9 cellular contexts compared by ENCODE assay signal in the genomic region with DNA sequence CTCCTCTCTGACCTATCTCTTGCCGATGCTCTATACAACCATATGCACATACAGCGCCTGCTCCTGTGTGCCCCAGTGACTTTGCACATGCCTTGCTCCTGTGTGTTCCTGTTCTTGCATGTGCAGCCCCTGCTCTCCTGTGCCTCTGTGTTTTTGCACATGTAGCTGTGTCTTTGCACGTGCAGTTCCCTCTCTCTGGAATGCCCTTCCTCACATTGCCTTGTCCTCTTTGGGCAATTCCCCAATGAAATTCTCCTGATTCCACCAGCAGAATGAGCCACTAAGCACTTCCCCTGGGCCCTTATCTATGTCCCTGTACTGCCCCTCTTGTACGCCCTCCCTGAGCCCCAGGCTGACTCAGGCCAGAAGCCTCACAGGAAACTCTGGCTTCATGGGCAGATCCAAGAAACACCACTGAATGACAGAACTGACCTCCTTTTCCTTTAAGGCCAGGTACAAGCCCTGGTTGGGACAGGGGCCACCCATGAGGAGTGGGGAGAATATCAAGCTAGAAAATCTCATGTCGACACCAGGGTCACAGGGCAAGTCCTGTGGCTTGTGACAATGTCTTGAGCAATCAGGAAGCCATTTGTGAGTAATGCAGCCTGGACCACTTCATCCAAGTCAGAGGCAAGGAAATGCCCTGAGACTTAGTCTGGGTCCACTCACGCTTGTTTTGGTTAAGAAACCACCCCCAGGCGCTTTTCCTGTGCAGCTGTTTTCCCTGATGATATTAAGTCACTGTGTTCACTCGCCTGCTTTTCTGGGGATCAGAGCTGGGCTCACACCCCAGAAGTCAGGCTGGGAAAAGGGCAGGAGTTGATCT. TPM values are rescaled to one million over a fixed set of nuclear protein-coding genes. Genes with fewer than 3 reads are reported as not detected.
DNase-seq lines count a peak whose midpoint lies in the region; ATAC-seq and TF ChIP-seq lines count a peak whose summit lies in the region.
"Had no signal": no experiment of that assay in that cellular context is flagged by ENCODE, and none has a peak within 500 bp of the region (broad histone marks: within the 10 kb centered on the region; RNA-seq: fewer than 3 reads in every experiment).

No MANE protein-coding gene starts in this region.

- H3K27me3 Mint-ChIP-seq in natural killer cell treated with Interleukin-12 subunit alpha and Interleukin-12 subunit beta and Interleukin-15 and Interleukin-18, amount 100 ng/mL, for 72 hours: peaks cover 27 to 31% of the 10 kb centered on the region in 2 donors
- H3K27me3 Mint-ChIP-seq in natural killer cell (ENCODE audit: low read depth in 2 of 2): peaks cover 27 to 31% of the 10 kb centered on the region in 2 donors

- H3K27me3 ChIP-seq in brain microvascular endothelial cell (replicated peaks): no peaks in the 10 kb centered on the region

- peak overlapping the region; percentile 60 for H3K4me3 Mint-ChIP-seq in natural killer cell treated with Interleukin-12 subunit alpha and Interleukin-12 subunit beta and Interleukin-15 and Interleukin-18, amount 100 ng/mL, for 72 hours
- no peak overlapping the region for H3K4me3 Mint-ChIP-seq in natural killer cell
- H3K4me3 Mint-ChIP-seq in stimulated activated effector memory CD8-positive, alpha-beta T cell treated with anti-CD3 and anti-CD28 coated beads, Interleukin-12 subunit alpha, Interleukin-12 subunit beta, amount 100 ng/mL, for 72 hours: no peak overlapping the region
- H3K4me3 Mint-ChIP-seq: CD8-positive, alpha-beta T cell had no signal

- in situ Hi-C loops in brain microvascular endothelial cell (cut with HindIII; ENCODE audit: low pct_ligation_motif_present, low sequenced_read_pairs): no loop called here

- peak; percentile 64 to 82 for ATAC-seq in natural killer cell treated with Interleukin-12 subunit alpha and Interleukin-12 subunit beta and Interleukin-15 and Interleukin-18, amount 100 ng/mL, for 72 hours
- ATAC-seq in natural killer cell (no peak), left lobe of liver (no peak), GM19395 (IDR thresholded peaks at IDR 0.05; ENCODE audit: unreplicated experiment) (no peak)
- no peak for ATAC-seq in stimulated activated effector memory CD8-positive, alpha-beta T cell treated with anti-CD3 and anti-CD28 coated beads, Interleukin-12 subunit alpha, Interleukin-12 subunit beta, amount 100 ng/mL, for 72 hours
- ATAC-seq: CD8-positive, alpha-beta T cell had no signal

- peaks cover 10 to 23% of the 10 kb centered on the region in 2 donors for H3K4me1 Mint-ChIP-seq in natural killer cell treated with Interleukin-12 subunit alpha and Interleukin-12 subunit beta and Interleukin-15 and Interleukin-18, amount 100 ng/mL, for 72 hours (ENCODE audit: low read depth in 2 of 2)
- peaks cover 0 to 5% of the 10 kb centered on the region in 2 donors for H3K4me1 Mint-ChIP-seq in natural killer cell
- H3K4me1 Mint-ChIP-seq in stimulated activated effector memory CD8-positive, alpha-beta T cell treated with anti-CD3 and anti-CD28 coated beads, Interleukin-12 subunit alpha, Interleukin-12 subunit beta, amount 100 ng/mL, for 72 hours: no peaks in the 10 kb centered on the region

- no peak for TF ChIP-seq CTCF in natural killer cell (IDR thresholded peaks at IDR 0.05)
- TF ChIP-seq CTCF in brain microvascular endothelial cell (IDR thresholded peaks at IDR 0.05; ENCODE audit: low read depth, low read length, missing control alignments): no peak

- peak overlapping the region; percentile 8 to 23 for H3K27ac Mint-ChIP-seq in natural killer cell treated with Interleukin-12 subunit alpha and Interleukin-12 subunit beta and Interleukin-15 and Interleukin-18, amount 100 ng/mL, for 72 hours
- H3K27ac Mint-ChIP-seq in natural killer cell: no peak overlapping the region
- no peak overlapping the region for H3K27ac Mint-ChIP-seq in stimulated activated effector memory CD8-positive, alpha-beta T cell treated with anti-CD3 and anti-CD28 coated beads, Interleukin-12 subunit alpha, Interleukin-12 subunit beta, amount 100 ng/mL, for 72 hours
- H3K27ac Mint-ChIP-seq: CD8-positive, alpha-beta T cell had no signal

- intact Hi-C loops in natural killer cell (cut with micrococcal nuclease): no loop called here

- peak overlapping the region; percentile 78 for H3K27ac ChIP-seq in brain microvascular endothelial cell

- H3K36me3 Mint-ChIP-seq in natural killer cell treated with Interleukin-12 subunit alpha and Interleukin-12 subunit beta and Interleukin-15 and Interleukin-18, amount 100 ng/mL, for 72 hours: no peaks in the 10 kb centered on the region
- no peaks in the 10 kb centered on the region for H3K36me3 Mint-ChIP-seq in natural killer cell
- H3K36me3 Mint-ChIP-seq in stimulated activated effector memory CD8-positive, alpha-beta T cell treated with anti-CD3 and anti-CD28 coated beads, Interleukin-12 subunit alpha, Interleukin-12 subunit beta, amount 100 ng/mL, for 72 hours: no peaks in the 10 kb centered on the region
- H3K36me3 Mint-ChIP-seq: CD8-positive, alpha-beta T cell had no signal

- DNase-seq in natural killer cell treated with Interleukin-12 subunit alpha and Interleukin-12 subunit beta and Interleukin-15 and Interleukin-18, amount 100 ng/mL, for 72 hours (ENCODE audit: low spot score): no peak
- DNase-seq in natural killer cell: no peak
- peak; percentile 94 for DNase-seq in brain microvascular endothelial cell
- DNase-seq in left lobe of liver (ENCODE audit: low spot score): peak; percentile 33
- no peak for DNase-seq in cerebellum (ENCODE audit: low spot score)
- no peak for DNase-seq in NCI-H82 treated with DMSO at 0.1 percent for 48 hours (lab: John Stamatoyannopoulos, UW; ENCODE audit: unreplicated experiment)
- DNase-seq in stimulated activated effector memory CD8-positive, alpha-beta T cell treated with anti-CD3 and anti-CD28 coated beads, Interleukin-12 subunit alpha, Interleukin-12 subunit beta, amount 100 ng/mL, for 72 hours (ENCODE audit: low spot score in 2 of 2): no peak

- peak overlapping the region; percentile 12 for H3K4me3 ChIP-seq in brain microvascular endothelial cell (ENCODE audit: low read depth, low read length)

- H3K9me3 Mint-ChIP-seq in natural killer cell treated with Interleukin-12 subunit alpha and Interleukin-12 subunit beta and Interleukin-15 and Interleukin-18, amount 100 ng/mL, for 72 hours: no peaks in the 10 kb centered on the region
- H3K9me3 Mint-ChIP-seq in natural killer cell: no peaks in the 10 kb centered on the region
- no peaks in the 10 kb centered on the region for H3K9me3 Mint-ChIP-seq in stimulated activated effector memory CD8-positive, alpha-beta T cell treated with anti-CD3 and anti-CD28 coated beads, Interleukin-12 subunit alpha, Interleukin-12 subunit beta, amount 100 ng/mL, for 72 hours
- H3K9me3 Mint-ChIP-seq: CD8-positive, alpha-beta T cell had no signal

- no peaks in the 10 kb centered on the region for H3K36me3 ChIP-seq in brain microvascular endothelial cell (replicated peaks)

RNA-seq across cellular contexts. Expression of a gene that starts 1.9 kb away (rescaled TPM):
- 1 to 10 TPM in 1 of 2 donors, under 1 TPM in 1; 0.14 to 1.8 TPM for total RNA-seq in natural killer cell treated with Interleukin-12 subunit alpha and Interleukin-12 subunit beta and Interleukin-15 and Interleukin-18, amount 100 ng/mL, for 72 hours
- under 1 TPM in 2 of 3 donors, not detected in 1; 0.21 to 0.40 TPM for total RNA-seq in natural killer cell
- 0.13 TPM for total RNA-seq in left lobe of liver
- 7.7 TPM for total RNA-seq in cerebellum
- total RNA-seq: CD8-positive, alpha-beta T cell had no signal

Comparison
In these comparisons a context has a peak if more than half of its experiments do, and no peak if none do; other contexts are left out.
1. ATAC-seq: peak in natural killer cell treated with Interleukin-12 subunit alpha and Interleukin-12 subunit beta and Interleukin-15 and Interleukin-18, amount 100 ng/mL, for 72 hours (2 of 2); none in natural killer cell (0 of 3), left lobe of liver (single experiment), GM19395 (single experiment) and stimulated activated effector memory CD8-positive, alpha-beta T cell treated with anti-CD3 and anti-CD28 coated beads, Interleukin-12 subunit alpha, Interleukin-12 subunit beta, amount 100 ng/mL, for 72 hours (single experiment).
2. H3K27ac Mint-ChIP-seq: peak in natural killer cell treated with Interleukin-12 subunit alpha and Interleukin-12 subunit beta and Interleukin-15 and Interleukin-18, amount 100 ng/mL, for 72 hours (2 of 2); none in natural killer cell (0 of 2) and stimulated activated effector memory CD8-positive, alpha-beta T cell treated with anti-CD3 and anti-CD28 coated beads, Interleukin-12 subunit alpha, Interleukin-12 subunit beta, amount 100 ng/mL, for 72 hours (single experiment).
3. DNase-seq: peak in brain microvascular endothelial cell (single experiment) and left lobe of liver (single experiment); none in natural killer cell treated with Interleukin-12 subunit alpha and Interleukin-12 subunit beta and Interleukin-15 and Interleukin-18, amount 100 ng/mL, for 72 hours (single experiment), natural killer cell (single experiment), cerebellum (single experiment), NCI-H82 treated with DMSO at 0.1 percent for 48 hours (single experiment) and stimulated activated effector memory CD8-positive, alpha-beta T cell treated with anti-CD3 and anti-CD28 coated beads, Interleukin-12 subunit alpha, Interleukin-12 subunit beta, amount 100 ng/mL, for 72 hours (0 of 2).